In genomic region chr14:83894519-83894918, GRCh38 we compare ENCODE assay signal across 25 cellular contexts.
"Had no signal": no experiment of that assay in that cellular context is flagged by ENCODE, and none has a peak within 500 bp of the region (broad histone marks: within the 10 kb centered on the region; RNA-seq: fewer than 3 reads in every experiment).

No MANE protein-coding gene starts in this region.

- H3K36me3 Mint-ChIP-seq: stimulated activated naive B cell treated with anti-CD40 and anti-IgM and Interleukin-4, amounts not matched to agents 10 μg/mL and 1 μg/mL and 100 μg/mL, for 72 hours had no signal

- H3K27me3 ChIP-seq: colonic mucosa, heart right ventricle, pancreas, right lobe of liver, spleen, testis, tibial nerve, upper lobe of right lung had no signal

- H3K4me1 ChIP-seq: colonic mucosa, heart right ventricle, pancreas, right lobe of liver, spleen, testis, tibial nerve, upper lobe of right lung had no signal

- DNase-seq: cerebellar nuclear complex; colonic mucosa; effector CD4-positive, alpha-beta T cell; endodermal cell; heart right ventricle; hypothalamus; left colon; left ventricle myocardium superior; mesenchymal stem cell; midbrain; occipital lobe; pancreas; right lobe of liver; spleen; stimulated activated CD4-positive, alpha-beta T cell treated with anti-CD3 and anti-CD28 coated beads, Interleukin-2, amount 100 ng/mL, for 24 hours; stimulated activated CD4-positive, alpha-beta T cell treated with anti-CD3 and anti-CD28 coated beads, Interleukin-4, amount 100 ng/mL, for 4 hours; stimulated activated naive B cell treated with anti-CD40 and anti-IgM and Interleukin-4, amounts not matched to agents 10 μg/mL and 1 μg/mL and 100 μg/mL, for 72 hours; stimulated activated naive CD8-positive, alpha-beta T cell treated with anti-CD3 and anti-CD28 coated beads, Interleukin-15, amount 100 ng/mL, for 72 hours; testis; upper lobe of right lung had no signal

- H3K9me3 ChIP-seq: colonic mucosa, heart right ventricle, pancreas, right lobe of liver, testis, tibial nerve, upper lobe of right lung had no signal

- H3K27ac ChIP-seq: colonic mucosa, heart right ventricle, pancreas, right lobe of liver, spleen, testis, tibial nerve, upper lobe of right lung had no signal

- ATAC-seq: heart right ventricle; left colon; left ventricle myocardium superior; pancreas; right lobe of liver; stimulated activated naive B cell treated with anti-CD40 and anti-IgM and Interleukin-4, amounts not matched to agents 10 μg/mL and 1 μg/mL and 100 μg/mL, for 72 hours; stimulated activated naive CD8-positive, alpha-beta T cell treated with anti-CD3 and anti-CD28 coated beads, Interleukin-15, amount 100 ng/mL, for 72 hours; upper lobe of right lung had no signal

- H3K4me3 ChIP-seq: colonic mucosa, heart right ventricle, lung, pancreas, right lobe of liver, spleen, testis, tibial nerve, upper lobe of right lung had no signal

- FAIRE-seq: frontal cortex, pancreas had no signal

- H3K27ac Mint-ChIP-seq: endodermal cell; nephron; progenitor cell of endocrine pancreas; stimulated activated naive B cell treated with anti-CD40 and anti-IgM and Interleukin-4, amounts not matched to agents 10 μg/mL and 1 μg/mL and 100 μg/mL, for 72 hours; stimulated activated naive CD8-positive, alpha-beta T cell treated with anti-CD3 and anti-CD28 coated beads, Interleukin-15, amount 100 ng/mL, for 72 hours had no signal

- H3K9me3 Mint-ChIP-seq: endodermal cell; nephron; stimulated activated naive CD8-positive, alpha-beta T cell treated with anti-CD3 and anti-CD28 coated beads, Interleukin-15, amount 100 ng/mL, for 72 hours had no signal

- H3K36me3 ChIP-seq: colonic mucosa, heart right ventricle, pancreas, right lobe of liver, spleen, tibial nerve, upper lobe of right lung had no signal

- H3K4me3 Mint-ChIP-seq: endodermal cell; nephron; stimulated activated naive B cell treated with anti-CD40 and anti-IgM and Interleukin-4, amounts not matched to agents 10 μg/mL and 1 μg/mL and 100 μg/mL, for 72 hours; stimulated activated naive CD8-positive, alpha-beta T cell treated with anti-CD3 and anti-CD28 coated beads, Interleukin-15, amount 100 ng/mL, for 72 hours had no signal

- H3K27me3 Mint-ChIP-seq: progenitor cell of endocrine pancreas; stimulated activated naive B cell treated with anti-CD40 and anti-IgM and Interleukin-4, amounts not matched to agents 10 μg/mL and 1 μg/mL and 100 μg/mL, for 72 hours; stimulated activated naive CD8-positive, alpha-beta T cell treated with anti-CD3 and anti-CD28 coated beads, Interleukin-15, amount 100 ng/mL, for 72 hours had no signal

- H3K4me1 Mint-ChIP-seq: nephron; stimulated activated naive B cell treated with anti-CD40 and anti-IgM and Interleukin-4, amounts not matched to agents 10 μg/mL and 1 μg/mL and 100 μg/mL, for 72 hours; stimulated activated naive CD8-positive, alpha-beta T cell treated with anti-CD3 and anti-CD28 coated beads, Interleukin-15, amount 100 ng/mL, for 72 hours had no signal
